ENCODE assay signal across 5 cellular contexts in genomic region chr1:181846001-181846645, GRCh38.
"Had no signal": no experiment of that assay in that cellular context is flagged by ENCODE, and none has a peak within 500 bp of the region (broad histone marks: within the 10 kb centered on the region; RNA-seq: fewer than 3 reads in every experiment).

No MANE protein-coding gene starts in this region.

- H3K4me3 ChIP-seq: K562 had no signal

- H3K27ac ChIP-seq: HL-60 had no signal

- DNase-seq: IMR-90, KBM-7, KG1 had no signal
